In the genomic region with DNA sequence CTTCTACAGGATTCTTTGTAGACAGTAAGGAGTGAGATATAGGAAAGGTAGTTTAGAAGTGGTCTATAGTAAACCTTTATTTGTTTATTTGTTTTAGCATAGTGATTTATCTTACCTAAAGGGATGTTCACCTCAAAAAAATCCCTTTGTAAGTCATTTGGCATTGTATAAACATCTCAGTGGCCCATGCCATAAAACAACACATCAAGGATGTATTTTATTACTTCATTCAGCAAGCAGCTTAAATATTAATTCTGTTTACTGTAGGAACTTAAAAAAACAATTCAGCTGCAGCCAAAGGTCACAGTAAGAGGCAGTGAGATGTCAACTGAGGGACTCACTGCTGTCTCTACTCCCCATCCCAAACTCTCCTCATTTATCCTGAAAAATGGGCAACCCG, we compare ENCODE assay signal across 10 cellular contexts.
"Had no signal": no experiment of that assay in that cellular context is flagged by ENCODE, and none has a peak within 500 bp of the region (broad histone marks: within the 10 kb centered on the region; RNA-seq: fewer than 3 reads in every experiment).

No MANE protein-coding gene starts in this region.

- H3K9me3 ChIP-seq: HAP-1 had no signal

- H3K4me1 ChIP-seq: HAP-1 had no signal

- H2AFZ ChIP-seq: GM23248 had no signal

- H3K36me3 ChIP-seq: HAP-1 had no signal

- DNase-seq: GM23248, GOT3, H7, HFFc6, IMR-90, KG1 had no signal

- ATAC-seq: HCT116, K562 had no signal

- H3K9ac ChIP-seq: GM23248 had no signal

- H3K27ac ChIP-seq: GM23248, HL-60 had no signal

- H3K4me3 ChIP-seq: GM23248, HAP-1, K562 had no signal
